In genomic region chr20:3812259-3812681, GRCh38 we compare ENCODE assay signal across 8 cellular contexts. TPM values are rescaled to one million over a fixed set of nuclear protein-coding genes. Genes with fewer than 3 reads are reported as not detected.
DNase-seq lines count a peak whose midpoint lies in the region; ATAC-seq and TF ChIP-seq lines count a peak whose summit lies in the region.

No MANE protein-coding gene starts in this region.

- no peaks in the 10 kb centered on the region for H3K9me3 ChIP-seq in DND-41 (ENCODE audit: insufficient read depth, low read length, severe bottlenecking)
- H3K9me3 ChIP-seq in skeletal muscle tissue (ENCODE audit: control insufficient read depth in 3 of 3, low read length in 3 of 3), result no peaks in the 10 kb centered on the region

- no peaks in the 10 kb centered on the region for H4K20me1 ChIP-seq in DND-41 (ENCODE audit: insufficient read depth, low read length)

- H3K36me3 Mint-ChIP-seq in activated B cell treated with CpG ODN at 0.5 μM for 24 hours (ENCODE audit: low read depth), result no peaks in the 10 kb centered on the region

- H3K4me2 ChIP-seq in DND-41 (ENCODE audit: insufficient read depth, low read length), result peak overlapping the region; percentile 67

- no peaks in the 10 kb centered on the region for H3K36me3 ChIP-seq in DND-41 (ENCODE audit: insufficient read depth, low read length)
- H3K36me3 ChIP-seq in skeletal muscle tissue (ENCODE audit: control insufficient read depth in 3 of 3, insufficient read depth in 3 of 3, low read length in 3 of 3), result no peaks in the 10 kb centered on the region

- CTCF ChIA-PET in activated B cell treated with CpG ODN at 0.5 μM for 24 hours (lab: Charles Lee), result no interaction called here

- H3K9me3 Mint-ChIP-seq in activated B cell treated with CpG ODN at 0.5 μM for 24 hours, result no peaks in the 10 kb centered on the region

- H3K4me1 ChIP-seq in DND-41 (ENCODE audit: insufficient read depth, low read length), result peaks cover 44% of the 10 kb centered on the region
- peaks cover 29% of the 10 kb centered on the region for H3K4me1 ChIP-seq in foreskin keratinocyte
- peaks cover 24 to 35% (median 32%) of the 10 kb centered on the region in 3 donors for H3K4me1 ChIP-seq in skeletal muscle tissue (ENCODE audit: control insufficient read depth in 3 of 3, insufficient read depth in 3 of 3, low read length in 3 of 3)

- ATAC-seq in DND-41 (ENCODE audit: insufficient read depth, low read depth), result no peak
- no peak for ATAC-seq in activated B cell treated with CpG ODN at 0.5 μM for 24 hours (ENCODE audit: low read depth)
- no peak for ATAC-seq in foreskin keratinocyte
- no peak for ATAC-seq in HG02970 (IDR thresholded peaks at IDR 0.05; ENCODE audit: low FRiP score, unreplicated experiment)
- no peak for ATAC-seq in GM18511 (IDR thresholded peaks at IDR 0.05; ENCODE audit: unreplicated experiment)
- ATAC-seq in GM18909 (IDR thresholded peaks at IDR 0.05; ENCODE audit: poor library complexity, unreplicated experiment), result no peak

- peak overlapping the region; percentile 85 for H3K4me3 Mint-ChIP-seq in activated B cell treated with CpG ODN at 0.5 μM for 24 hours

- H3K9ac ChIP-seq in DND-41 (ENCODE audit: low read depth, low read length) (peak overlapping the region; percentile 59), skeletal muscle tissue (ENCODE audit: low read depth in 1 of 3, low read length in 3 of 3) (peak overlapping the region in 2 of 3 donors; percentile 58 to 87)

- peak overlapping the region; percentile 91 for H3K27ac ChIP-seq in DND-41 (ENCODE audit: low read length)
- peak overlapping the region; percentile 81 for H3K27ac ChIP-seq in foreskin keratinocyte
- H3K27ac ChIP-seq in skeletal muscle tissue (ENCODE audit: low read depth, low read length), result peak overlapping the region; percentile 83

- H3K4me1 Mint-ChIP-seq in activated B cell treated with CpG ODN at 0.5 μM for 24 hours, result peaks cover 15% of the 10 kb centered on the region

- intact Hi-C loops in activated B cell treated with CpG ODN at 0.5 μM for 24 hours (cut with micrococcal nuclease), result no loop called here

- POLR2A ChIA-PET in activated B cell treated with CpG ODN at 0.5 μM for 24 hours (lab: Charles Lee), result interaction anchor here (0.6 to 2.1 kb wide), 4 partner anchors 9 to 75 kb away, joined by 4 to 18 read pairs (median 6); partner anchors contain the start of genes AP5S1 and CDC25B

- TF ChIP-seq CTCF in DND-41 (IDR thresholded peaks at IDR 0.05; ENCODE audit: borderline replicate concordance, extremely low read depth, low read length, poor library complexity, severe bottlenecking) (no peak), activated B cell treated with CpG ODN at 0.5 μM for 24 hours (IDR thresholded peaks at IDR 0.05) (no peak), foreskin keratinocyte (conservative IDR thresholded peaks at IDR 0.05) (no peak)

- no peaks in the 10 kb centered on the region for H3K27me3 Mint-ChIP-seq in activated B cell treated with CpG ODN at 0.5 μM for 24 hours

- no peaks in the 10 kb centered on the region for H3K79me2 ChIP-seq in DND-41 (ENCODE audit: insufficient read depth, low read length)

- H3K27me3 ChIP-seq in DND-41 (ENCODE audit: insufficient read depth, low read length, poor library complexity), result no peaks in the 10 kb centered on the region
- no peaks in the 10 kb centered on the region for H3K27me3 ChIP-seq in foreskin keratinocyte
- no peaks in the 10 kb centered on the region for H3K27me3 ChIP-seq in skeletal muscle tissue (ENCODE audit: control insufficient read depth in 3 of 3, insufficient read depth in 3 of 3, low read length in 3 of 3)

- peak overlapping the region in 1 of 2 experiments; percentile 54; a peak in 2 of 4 replicates for H3K4me3 ChIP-seq in DND-41 (ENCODE audit: low read depth in 1 of 2, low read length in 2 of 2)
- peak overlapping the region in 2 of 3 donors; percentile 43 to 49 for H3K4me3 ChIP-seq in skeletal muscle tissue (ENCODE audit: low read length in 3 of 3)

- H3K27ac Mint-ChIP-seq in activated B cell treated with CpG ODN at 0.5 μM for 24 hours, result peak overlapping the region; percentile 81

- DNase-seq in DND-41, result no peak
- DNase-seq in activated B cell treated with CpG ODN at 0.5 μM for 24 hours, result no peak
- no peak for DNase-seq in foreskin keratinocyte
- DNase-seq in NCI-H226, result no peak

- H2AFZ ChIP-seq in DND-41 (ENCODE audit: low read depth, low read length), result peak overlapping the region; percentile 73

RNA-seq across cellular contexts. Expression of gene AP5S1, which starts 8.1 kb away (rescaled TPM):
- total RNA-seq in activated B cell treated with CpG ODN at 0.5 μM for 24 hours, result 13.4 and 13.5 TPM in 2 replicates
- total RNA-seq in foreskin keratinocyte, result 11.9 and 12.5 TPM in 2 replicates
- polyA plus RNA-seq in foreskin keratinocyte, result 10.2 and 10.8 TPM in 2 replicates
- 8.9 TPM for total RNA-seq in skeletal muscle tissue

RNA-seq across cellular contexts. Expression of gene CDC25B, which starts 16.2 kb away (rescaled TPM):
- total RNA-seq in activated B cell treated with CpG ODN at 0.5 μM for 24 hours (21.6 and 24.3 TPM in 2 replicates), foreskin keratinocyte (58.4 and 69.9 TPM in 2 replicates), skeletal muscle tissue (28.7 TPM)
- 47.5 and 64.1 TPM in 2 replicates for polyA plus RNA-seq in foreskin keratinocyte

RNA-seq across cellular contexts. Expression of gene CENPB, which starts 25.7 kb away (rescaled TPM):
- total RNA-seq in activated B cell treated with CpG ODN at 0.5 μM for 24 hours (50.1 and 51.7 TPM in 2 replicates), foreskin keratinocyte (79.5 and 79.9 TPM in 2 replicates), skeletal muscle tissue (46.4 TPM)
- 67.2 and 68.9 TPM in 2 replicates for polyA plus RNA-seq in foreskin keratinocyte

RNA-seq across cellular contexts. Expression of gene SPEF1, which starts 31.0 kb away (rescaled TPM):
- not detected in 2 replicates for total RNA-seq in activated B cell treated with CpG ODN at 0.5 μM for 24 hours
- 0.14 and 0.17 TPM in 2 replicates for total RNA-seq in foreskin keratinocyte
- polyA plus RNA-seq in foreskin keratinocyte, result 0.14 and 0.16 TPM in 2 replicates
- total RNA-seq in skeletal muscle tissue, result not detected

RNA-seq across cellular contexts. Expression of gene MAVS, which starts 34.4 kb away (rescaled TPM):
- 33.5 and 39.7 TPM in 2 replicates for total RNA-seq in activated B cell treated with CpG ODN at 0.5 μM for 24 hours
- 20.4 and 22.0 TPM in 2 replicates for total RNA-seq in foreskin keratinocyte
- polyA plus RNA-seq in foreskin keratinocyte, result 8.0 and 8.4 TPM in 2 replicates
- 14.6 TPM for total RNA-seq in skeletal muscle tissue
